5 cellular contexts compared by ENCODE assay signal in genomic region chr20:49215232-49215631, GRCh38.
"Had no signal": no experiment of that assay in that cellular context is flagged by ENCODE, and none has a peak within 500 bp of the region (broad histone marks: within the 10 kb centered on the region; RNA-seq: fewer than 3 reads in every experiment).

No MANE protein-coding gene starts in this region.

- DNase-seq: H9, HCEC 1CT had no signal

- H3K4me2 ChIP-seq: GM23338 had no signal

- FAIRE-seq: H1, H54 had no signal

- H3K4me3 ChIP-seq: GM23338 had no signal

- ATAC-seq: GM23338 had no signal

- H2AFZ ChIP-seq: GM23338 had no signal
